In genomic region chr1:245168090-245168489, GRCh38 we compare ENCODE assay signal across 14 cellular contexts. TPM values are rescaled to one million over a fixed set of nuclear protein-coding genes. Genes with fewer than 3 reads are reported as not detected.
DNase-seq lines count a peak whose midpoint lies in the region; ATAC-seq, FAIRE-seq and TF ChIP-seq lines count a peak whose summit lies in the region.
"Had no signal": no experiment of that assay in that cellular context is flagged by ENCODE, and none has a peak within 500 bp of the region (broad histone marks: within the 10 kb centered on the region; RNA-seq: fewer than 3 reads in every experiment).

No MANE protein-coding gene starts in this region.

- H4K20me1 ChIP-seq in K562 (replicated peaks; ENCODE audit: control insufficient read depth, insufficient read depth, low read length): no peaks in the 10 kb centered on the region

- peaks cover 56 to 78% of the 10 kb centered on the region in 2 experiments for H3K27me3 ChIP-seq in K562 (ENCODE audit: control insufficient read depth in 2 of 2, insufficient read depth in 2 of 2, low read length in 2 of 2)
- H3K27me3 ChIP-seq in upper lobe of right lung: no peaks in the 10 kb centered on the region

- H3K36me3 ChIP-seq in K562 (ENCODE audit: control insufficient read depth, insufficient read depth, low read length) (no peaks in the 10 kb centered on the region), upper lobe of right lung (no peaks in the 10 kb centered on the region)

- POLR2A ChIA-PET in K562 (lab: Yijun Ruan, JAX): interaction anchor here (0.6 to 3.1 kb wide), 3 partner anchors 9 to 93 kb away, joined by 3 to 10 read pairs (median 3); no protein-coding TSS in a partner anchor

- intact Hi-C loops in Right ventricle myocardium inferior (cut with DNase I) (no loop called here), cardiac septum (cut with DNase I) (no loop called here), K562 (cut with micrococcal nuclease) (no loop called here), upper lobe of right lung (cut with DNase I) (no loop called here)

- CTCF ChIA-PET in K562 (lab: Yijun Ruan, JAX; ENCODE audit: low intra/inter-chr PET ratio): no interaction called here

- 0 out of 2 replicates have a peak, but pooled peaks cover 2% of the 10 kb centered on the region for H3K9me3 ChIP-seq in K562 (replicated peaks; ENCODE audit: control insufficient read depth, insufficient read depth, low read depth, low read length)
- H3K9me3 ChIP-seq in upper lobe of right lung: no peaks in the 10 kb centered on the region

- no peaks in the 10 kb centered on the region for H3K79me2 ChIP-seq in K562 (ENCODE audit: control insufficient read depth, insufficient read depth, low read length)

- DNase-seq in Right ventricle myocardium inferior (ENCODE audit: missing footprints) (peak; percentile 76), cardiac septum (ENCODE audit: low spot score) (no peak), K562 (ENCODE audit: extremely low read depth in 1 of 4, low spot score in 3 of 4) (peak in 2 of 4 experiments; percentile 17 to 21), left lobe of liver (ENCODE audit: low spot score) (no peak), upper lobe of right lung (peak; percentile 73), NCI-H82 (lab: John Stamatoyannopoulos, UW) (no peak), T-helper 9 cell (no peak)
- DNase-seq: 8988T; activated CD8-positive, alpha-beta memory T cell treated with anti-CD3 and anti-CD28 coated beads, Interleukin-2, amount 50 U/mL, for 48 hours; islet precursor cell; NCI-H1092 treated with DMSO at 0.1 percent for 48 hours had no signal

- no peak overlapping the region for H3K27ac ChIP-seq in K562 (ENCODE audit: extremely low read depth, low read depth, low read length)
- no peak overlapping the region for H3K27ac ChIP-seq in upper lobe of right lung

- no peak overlapping the region for H3K4me3 ChIP-seq in K562
- no peak overlapping the region for H3K4me3 ChIP-seq in upper lobe of right lung

- no peak for TF ChIP-seq RAD21 in K562 (CRISPR knock-in tag; conservative IDR thresholded peaks at IDR 0.05 in 1 of 2, IDR thresholded peaks at IDR 0.05 in 1 of 2)

- no peak overlapping the region for H3K9ac ChIP-seq in K562 (ENCODE audit: insufficient read depth in 1 of 2, low read depth in 2 of 2, low read length in 2 of 2)

- TF ChIP-seq EP300 in K562 (IDR thresholded peaks at IDR 0.05; ENCODE audit: low read length): no peak

- in situ Hi-C loops in K562 (cut with MboI): no loop called here

- H3K9me1 ChIP-seq in K562 (ENCODE audit: control insufficient read depth, insufficient read depth, low read length): no peaks in the 10 kb centered on the region

- H2AFZ ChIP-seq in K562 (ENCODE audit: low read depth, low read length): 0 out of 2 replicates have a peak overlapping the region, but pooled peaks have one; percentile 29

- no peak for TF ChIP-seq POLR2A in K562 (conservative IDR thresholded peaks at IDR 0.05)

- H3K4me2 ChIP-seq in K562 (ENCODE audit: insufficient read depth, low read length): no peak overlapping the region; the same call in 1 of the 2 replicates

- no peak for FAIRE-seq in K562 (lab: Jason Lieb, UNC)

- BruUV-seq in K562 (replicated peaks; lab: Mats Ljungman, UMichigan): no TSS peak

- TF ChIP-seq CTCF in K562 (IDR thresholded peaks at IDR 0.05 in 2 of 3, conservative IDR thresholded peaks at IDR 0.05 in 1 of 3; ENCODE audit: insufficient read depth in 2 of 3, low read depth in 1 of 3, low read length in 3 of 3) (no peak), upper lobe of right lung (IDR thresholded peaks at IDR 0.05) (no peak)

- H3K4me1 ChIP-seq in K562 (replicated peaks in 1 of 2; ENCODE audit: control insufficient read depth in 2 of 2, insufficient read depth in 2 of 2, low read length in 2 of 2): no peaks in the 10 kb centered on the region
- H3K4me1 ChIP-seq in upper lobe of right lung: no peaks in the 10 kb centered on the region

- 2% methylated on average over 13 of the region's 13 CpGs for WGBS in K562 (ENCODE audit: insufficient coverage, low coverage, missing lambda C conversion rate)

- ATAC-seq in Right ventricle myocardium inferior (no peak), K562 (peak; percentile 66; the same call in 2 of the 3 replicates), left lobe of liver (peak; percentile 52), upper lobe of right lung (peak; percentile 73), GM18517 (IDR thresholded peaks at IDR 0.05; ENCODE audit: unreplicated experiment) (no peak)
- ATAC-seq: activated naive CD4-positive, alpha-beta T cell treated with anti-CD3 and anti-CD28 coated beads, Interleukin-2, amount 50 U/mL, for 72 hours; SK-N-SH treated with all-trans-retinoic acid at 6 μM for 48 hours had no signal

TF ChIP-seq in K562, 482 proteins besides CTCF, POLR2A, EP300 and RAD21 (continues in another document):
- TF ChIP-seq ZNF263 (CRISPR knock-in tag; IDR thresholded peaks at IDR 0.05; ENCODE audit: borderline replicate concordance): no peak
- no peak for TF ChIP-seq BRF2 (IDR thresholded peaks at IDR 0.05; ENCODE audit: borderline replicate concordance, insufficient read depth, insufficient read length)

RNA-seq across cellular contexts. Expression of gene KIF26B, which starts 13.3 kb away (rescaled TPM):
- 3.8 TPM for total RNA-seq in Right ventricle myocardium inferior
- total RNA-seq in cardiac septum: 1.1 TPM
- total RNA-seq in K562 (2011; cell fraction: chromatin; rRNA removed; ENCODE audit: low replicate concordance): not detected in 2 replicates
- not detected in 2 replicates for total RNA-seq in K562 (2011; cell fraction: nucleolus; rRNA removed)
- not detected in 2 replicates for total RNA-seq in K562 (2011; cell fraction: nucleoplasm; rRNA removed)
- not detected in 2 replicates for total RNA-seq in K562 (2014; rRNA removed)
- total RNA-seq in K562 (2014; rRNA removed; fragmentation: Illumina TruSeq; extraction: Trizol): not detected in 2 replicates
- not detected in 2 replicates for total RNA-seq in K562 (2015; rRNA removed; fragmentation: Illumina TruSeq; extraction: Trizol)
- 0.02 and 0.07 TPM in 2 replicates for total RNA-seq in K562 (2021)
- polyA plus RNA-seq in K562 (2011; rRNA removed): not detected in 2 replicates
- polyA plus RNA-seq in K562 (2011; cell fraction: cytosol; rRNA removed): under 0.01 TPM in 1 of 2 replicates, not detected in the other
- polyA plus RNA-seq in K562 (2011; cell fraction: nucleus; rRNA removed): 0.01 and 0.03 TPM in 2 replicates
- 0.18 and 0.36 TPM in 2 replicates for polyA plus RNA-seq in K562 (2012)
- not detected in 2 replicates for polyA plus RNA-seq in K562 (2014; fragmentation: Illumina TruSeq; extraction: Trizol)
- under 1 TPM; 0.03 to 0.08 TPM for polyA plus RNA-seq in K562 (2014; fragmentation: Nextera tagmentation; extraction: Ambion mirVana)
- not detected in 2 replicates for polyA plus RNA-seq in K562 (2014; rRNA removed)
- polyA minus RNA-seq in K562 (2011; rRNA and poly(A)+ RNA removed): not detected in 2 replicates
- polyA minus RNA-seq in K562 (2011; cell fraction: cytosol; rRNA and poly(A)+ RNA removed): not detected in 2 replicates
- 0.13 TPM in 1 of 2 replicates, not detected in the other for polyA minus RNA-seq in K562 (2011; cell fraction: nucleus; rRNA and poly(A)+ RNA removed)
- total RNA-seq in left lobe of liver: 0.35 TPM
- total RNA-seq in upper lobe of right lung: 3.4 TPM

Comparison
In these comparisons a context has a peak if more than half of its experiments do, and no peak if none do; other contexts are left out.
1. DNase-seq: peak in Right ventricle myocardium inferior (single experiment) and upper lobe of right lung (single experiment); none in cardiac septum (single experiment), left lobe of liver (single experiment), NCI-H82 (single experiment) and T-helper 9 cell (single experiment).
2. ATAC-seq: peak in K562 (single experiment), left lobe of liver (single experiment) and upper lobe of right lung (single experiment); none in Right ventricle myocardium inferior (single experiment) and GM18517 (single experiment).